28 cellular contexts compared by ENCODE assay signal in the genomic region with DNA sequence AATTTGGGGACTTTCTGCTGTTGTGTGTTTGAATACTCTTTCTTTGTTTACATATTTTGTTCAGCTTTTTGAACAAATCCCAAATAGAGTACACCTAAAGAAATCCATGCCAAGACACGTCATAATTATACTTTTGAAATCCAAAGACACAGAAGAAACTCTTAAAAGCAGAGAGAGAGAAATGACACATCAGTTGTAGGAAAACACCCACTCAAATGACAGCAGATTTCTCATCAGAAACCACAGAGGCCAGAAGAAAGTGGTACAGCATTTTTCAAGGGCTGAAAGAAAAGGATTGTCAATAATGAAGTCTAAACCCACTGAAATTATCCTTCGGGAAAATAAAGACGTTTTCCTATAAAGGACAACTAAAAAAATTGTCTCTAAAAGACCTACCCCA.
A peak's percentile ranks its signal among the peaks of the same experiment; 100 is the strongest.
DNase-seq lines count a peak whose midpoint lies in the region; ATAC-seq and TF ChIP-seq lines count a peak whose summit lies in the region.
"Had no signal": no experiment of that assay in that cellular context is flagged by ENCODE, and none has a peak within 500 bp of the region (broad histone marks: within the 10 kb centered on the region; RNA-seq: fewer than 3 reads in every experiment).

No MANE protein-coding gene starts in this region.

- H3K4me3 ChIP-seq in mammary epithelial cell (replicated peaks in 1 of 3; ENCODE audit: insufficient read depth in 1 of 3, low read depth in 2 of 3, low read length in 3 of 3), result no peak overlapping the region
- H3K4me3 ChIP-seq in CD8-positive, alpha-beta T cell (ENCODE audit: low read depth, low read length), result no peak overlapping the region
- H3K4me3 ChIP-seq in thyroid gland (replicated peaks in 1 of 3), result no peak overlapping the region
- H3K4me3 ChIP-seq: adrenal gland, gastrocnemius medialis, HAP-1, left ventricle myocardium inferior, ovary, right atrium auricular region, stomach, tibial nerve had no signal

- in situ Hi-C loops in mammary epithelial cell (cut with MboI; ENCODE audit: low sequenced_read_pairs in 2 of 2), result no loop called here

- no TSS peak for BruUV-seq in mammary epithelial cell (replicated peaks; lab: Mats Ljungman, UMichigan)

- no peak for TF ChIP-seq CTCF in WTC11 (IDR thresholded peaks at IDR 0.05)
- TF ChIP-seq CTCF in mammary epithelial cell (conservative IDR thresholded peaks at IDR 0.05 in 1 of 2, IDR thresholded peaks at IDR 0.05 in 1 of 2; ENCODE audit: extremely low read depth in 1 of 2, insufficient read depth in 1 of 2, low read depth in 1 of 2, low read length in 2 of 2), result no peak
- TF ChIP-seq CTCF in CD8-positive, alpha-beta T cell (IDR thresholded peaks at IDR 0.05), result no peak
- no peak for TF ChIP-seq CTCF in thyroid gland (IDR thresholded peaks at IDR 0.05)

- H3K27ac ChIP-seq in mammary epithelial cell (ENCODE audit: insufficient read depth, low read depth, low read length), result peak overlapping the region; percentile 45
- H3K27ac ChIP-seq in CD8-positive, alpha-beta T cell (ENCODE audit: low read depth, low read length), result no peak overlapping the region
- no peak overlapping the region for H3K27ac ChIP-seq in thyroid gland
- H3K27ac ChIP-seq: brain microvascular endothelial cell, C4-2B, gastrocnemius medialis, left ventricle myocardium inferior, ovary, right atrium auricular region, stomach, tibial nerve had no signal

- H3K27me3 ChIP-seq in mammary epithelial cell (ENCODE audit: insufficient read depth, low read length) (no peaks in the 10 kb centered on the region), thyroid gland (no peaks in the 10 kb centered on the region)
- no peaks in the 10 kb centered on the region for H3K27me3 ChIP-seq in CD8-positive, alpha-beta T cell (ENCODE audit: insufficient read depth, low read length)
- H3K27me3 ChIP-seq: adrenal gland, brain microvascular endothelial cell, gastrocnemius medialis, ovary, right atrium auricular region, stomach, tibial nerve had no signal

- ATAC-seq in WTC11 (no peak), GM21423 (IDR thresholded peaks at IDR 0.05; ENCODE audit: unreplicated experiment) (no peak)
- peak; percentile 70 for ATAC-seq in stimulated activated effector memory CD8-positive, alpha-beta T cell treated with anti-CD3 and anti-CD28 coated beads, Interleukin-12 subunit alpha, Interleukin-12 subunit beta, amount 100 ng/mL, for 72 hours
- no peak for ATAC-seq in CD8-positive, alpha-beta T cell
- ATAC-seq: gastrocnemius medialis had no signal

- H2AFZ ChIP-seq in mammary epithelial cell (ENCODE audit: low read depth, low read length), result no peak overlapping the region

- no peak for TF ChIP-seq POLR2A in thyroid gland (IDR thresholded peaks at IDR 0.05)

- no peaks in the 10 kb centered on the region for H3K27me3 Mint-ChIP-seq in activated naive CD4-positive, alpha-beta T cell treated with anti-CD3 and anti-CD28 coated beads, Interleukin-2, amount 50 U/mL, for 24 hours
- H3K27me3 Mint-ChIP-seq in WTC11 (ENCODE audit: low read depth), result no peaks in the 10 kb centered on the region; the same call in 1 of the 2 replicates
- peaks cover 12% of the 10 kb centered on the region for H3K27me3 Mint-ChIP-seq in CD8-positive, alpha-beta T cell (ENCODE audit: low read depth)

- H3K4me2 ChIP-seq in mammary epithelial cell (ENCODE audit: insufficient read depth, low read depth, low read length), result no peak overlapping the region

- intact Hi-C loops in mammary epithelial cell (cut with micrococcal nuclease), result no loop called here
- intact Hi-C loops in CD8-positive, alpha-beta T cell (cut with DNase I, micrococcal nuclease), result no loop called here
- intact Hi-C loops in thyroid gland (cut with DNase I), result no loop called here

- WGBS in mammary epithelial cell (ENCODE audit: low coverage, missing lambda C conversion rate), result 58% methylated on average over 3 of the region's 3 CpGs
- 79 to 81% methylated on average over 3 of the region's 3 CpGs for WGBS in thyroid gland, 2 donors

- H3K9me3 ChIP-seq in mammary epithelial cell (replicated peaks; ENCODE audit: insufficient read depth, low read length) (peaks cover 2% of the 10 kb centered on the region), thyroid gland (no peaks in the 10 kb centered on the region)
- no peaks in the 10 kb centered on the region for H3K9me3 ChIP-seq in CD8-positive, alpha-beta T cell (ENCODE audit: low read length)
- H3K9me3 ChIP-seq: adrenal gland, gastrocnemius medialis, HAP-1, left ventricle myocardium inferior, ovary, right atrium auricular region, stomach, tibial nerve had no signal

- H3K36me3 Mint-ChIP-seq in activated naive CD4-positive, alpha-beta T cell treated with anti-CD3 and anti-CD28 coated beads, Interleukin-2, amount 50 U/mL, for 24 hours, result no peaks in the 10 kb centered on the region
- H3K36me3 Mint-ChIP-seq in WTC11, result no peaks in the 10 kb centered on the region
- no peaks in the 10 kb centered on the region for H3K36me3 Mint-ChIP-seq in stimulated activated effector memory CD8-positive, alpha-beta T cell treated with anti-CD3 and anti-CD28 coated beads, Interleukin-12 subunit alpha, Interleukin-12 subunit beta, amount 100 ng/mL, for 72 hours
- H3K36me3 Mint-ChIP-seq in CD8-positive, alpha-beta T cell, result no peaks in the 10 kb centered on the region
- H3K36me3 Mint-ChIP-seq: mesothelial cell of epicardium had no signal

- H3K79me2 ChIP-seq in mammary epithelial cell (ENCODE audit: insufficient read depth, low read length), result no peaks in the 10 kb centered on the region

- no peak overlapping the region for H3K9ac ChIP-seq in mammary epithelial cell (ENCODE audit: insufficient read depth, low read length)

- H3K4me3 Mint-ChIP-seq in activated naive CD4-positive, alpha-beta T cell treated with anti-CD3 and anti-CD28 coated beads, Interleukin-2, amount 50 U/mL, for 24 hours, result peak overlapping the region; percentile 82
- H3K4me3 Mint-ChIP-seq in WTC11, result no peak overlapping the region
- H3K4me3 Mint-ChIP-seq in stimulated activated effector memory CD8-positive, alpha-beta T cell treated with anti-CD3 and anti-CD28 coated beads, Interleukin-12 subunit alpha, Interleukin-12 subunit beta, amount 100 ng/mL, for 72 hours, result peak overlapping the region; percentile 40
- H3K4me3 Mint-ChIP-seq in CD8-positive, alpha-beta T cell, result no peak overlapping the region
- H3K4me3 Mint-ChIP-seq: mesothelial cell of epicardium, nephron had no signal

- no peaks in the 10 kb centered on the region for H3K9me3 Mint-ChIP-seq in activated naive CD4-positive, alpha-beta T cell treated with anti-CD3 and anti-CD28 coated beads, Interleukin-2, amount 50 U/mL, for 24 hours
- H3K9me3 Mint-ChIP-seq in WTC11, result peaks cover 10% of the 10 kb centered on the region
- H3K9me3 Mint-ChIP-seq in stimulated activated effector memory CD8-positive, alpha-beta T cell treated with anti-CD3 and anti-CD28 coated beads, Interleukin-12 subunit alpha, Interleukin-12 subunit beta, amount 100 ng/mL, for 72 hours, result peaks cover 2% of the 10 kb centered on the region
- H3K9me3 Mint-ChIP-seq in CD8-positive, alpha-beta T cell, result no peaks in the 10 kb centered on the region

- H3K36me3 ChIP-seq in mammary epithelial cell (ENCODE audit: insufficient read depth, low read length) (no peaks in the 10 kb centered on the region), thyroid gland (no peaks in the 10 kb centered on the region)
- H3K36me3 ChIP-seq in CD8-positive, alpha-beta T cell (ENCODE audit: insufficient read depth, low read length), result no peaks in the 10 kb centered on the region
- H3K36me3 ChIP-seq: adrenal gland, brain microvascular endothelial cell, gastrocnemius medialis, HAP-1, left ventricle myocardium inferior, ovary, right atrium auricular region, stomach, tibial nerve had no signal

- CTCF ChIA-PET in WTC11 (lab: Charles Lee), result no interaction called here
- CTCF ChIA-PET in mammary epithelial cell (lab: Charles Lee; ENCODE audit: low non-redundant PET), result no interaction called here
- CTCF ChIA-PET in CD8-positive, alpha-beta T cell (lab: Charles Lee), result no interaction called here

- dilution Hi-C loops in mammary epithelial cell (cut with HindIII; ENCODE audit: low sequenced_read_pairs), result no loop called here

- H3K27ac Mint-ChIP-seq in activated naive CD4-positive, alpha-beta T cell treated with anti-CD3 and anti-CD28 coated beads, Interleukin-2, amount 50 U/mL, for 24 hours, result peak overlapping the region; percentile 95
- H3K27ac Mint-ChIP-seq in WTC11, result no peak overlapping the region
- peak overlapping the region; percentile 20 for H3K27ac Mint-ChIP-seq in stimulated activated effector memory CD8-positive, alpha-beta T cell treated with anti-CD3 and anti-CD28 coated beads, Interleukin-12 subunit alpha, Interleukin-12 subunit beta, amount 100 ng/mL, for 72 hours
- H3K27ac Mint-ChIP-seq in CD8-positive, alpha-beta T cell, result no peak overlapping the region
- H3K27ac Mint-ChIP-seq: mesothelial cell of epicardium, nephron had no signal

- no peaks in the 10 kb centered on the region for H4K20me1 ChIP-seq in mammary epithelial cell (ENCODE audit: insufficient read depth, low read length)

- POLR2A ChIA-PET in WTC11 (lab: Charles Lee), result no interaction called here
- POLR2A ChIA-PET in CD8-positive, alpha-beta T cell (lab: Charles Lee), result no interaction called here

- H3K4me1 ChIP-seq in mammary epithelial cell (ENCODE audit: insufficient read depth, low read length), result peaks cover 19% of the 10 kb centered on the region
- no peaks in the 10 kb centered on the region for H3K4me1 ChIP-seq in CD8-positive, alpha-beta T cell (ENCODE audit: insufficient read depth, low read length)
- H3K4me1 ChIP-seq in thyroid gland, result no peaks in the 10 kb centered on the region
- H3K4me1 ChIP-seq: adrenal gland, HAP-1, right atrium auricular region, stomach, tibial nerve had no signal

- peaks cover 30% of the 10 kb centered on the region for H3K4me1 Mint-ChIP-seq in activated naive CD4-positive, alpha-beta T cell treated with anti-CD3 and anti-CD28 coated beads, Interleukin-2, amount 50 U/mL, for 24 hours
- 0 out of 2 replicates have a peak, but pooled peaks cover under 1% of the 10 kb centered on the region for H3K4me1 Mint-ChIP-seq in WTC11
- peaks cover 31% of the 10 kb centered on the region for H3K4me1 Mint-ChIP-seq in stimulated activated effector memory CD8-positive, alpha-beta T cell treated with anti-CD3 and anti-CD28 coated beads, Interleukin-12 subunit alpha, Interleukin-12 subunit beta, amount 100 ng/mL, for 72 hours
- no peaks in the 10 kb centered on the region for H3K4me1 Mint-ChIP-seq in CD8-positive, alpha-beta T cell (ENCODE audit: low read depth)

- DNase-seq in activated naive CD4-positive, alpha-beta T cell (lab: John Stamatoyannopoulos, UW), result no peak
- DNase-seq in WTC11 (ENCODE audit: low spot score) (no peak), mammary epithelial cell (peak; percentile 81), thyroid gland (no peak)
- DNase-seq in stimulated activated effector memory CD8-positive, alpha-beta T cell treated with anti-CD3 and anti-CD28 coated beads, Interleukin-12 subunit alpha, Interleukin-12 subunit beta, amount 100 ng/mL, for 72 hours (ENCODE audit: low spot score in 2 of 2), result no peak
- DNase-seq in CD8-positive, alpha-beta T cell, result no peak
- DNase-seq: adrenal gland; brain microvascular endothelial cell; effector memory CD4-positive, alpha-beta T cell; EL; gastrocnemius medialis; hippocampal formation; left ventricle myocardium inferior; NCI-H1092; NCI-H1930; NCI-H2227 treated with DMSO at 0.1 percent for 48 hours; ovary; RPMI8226; stimulated activated CD4-positive, alpha-beta T cell treated with anti-CD3 and anti-CD28 coated beads, Interleukin-12 subunit alpha, Interleukin-12 subunit beta, amount 100 ng/mL, for 4 hours; stomach had no signal

Comparison
In these comparisons a context has a peak if more than half of its experiments do, and no peak if none do; other contexts are left out.
1. H3K27ac Mint-ChIP-seq: peak in activated naive CD4-positive, alpha-beta T cell treated with anti-CD3 and anti-CD28 coated beads, Interleukin-2, amount 50 U/mL, for 24 hours (single experiment) and stimulated activated effector memory CD8-positive, alpha-beta T cell treated with anti-CD3 and anti-CD28 coated beads, Interleukin-12 subunit alpha, Interleukin-12 subunit beta, amount 100 ng/mL, for 72 hours (single experiment); none in WTC11 (single experiment) and CD8-positive, alpha-beta T cell (single experiment).
2. H3K4me3 Mint-ChIP-seq: peak in activated naive CD4-positive, alpha-beta T cell treated with anti-CD3 and anti-CD28 coated beads, Interleukin-2, amount 50 U/mL, for 24 hours (single experiment) and stimulated activated effector memory CD8-positive, alpha-beta T cell treated with anti-CD3 and anti-CD28 coated beads, Interleukin-12 subunit alpha, Interleukin-12 subunit beta, amount 100 ng/mL, for 72 hours (single experiment); none in WTC11 (single experiment) and CD8-positive, alpha-beta T cell (single experiment).